In the genomic region with DNA sequence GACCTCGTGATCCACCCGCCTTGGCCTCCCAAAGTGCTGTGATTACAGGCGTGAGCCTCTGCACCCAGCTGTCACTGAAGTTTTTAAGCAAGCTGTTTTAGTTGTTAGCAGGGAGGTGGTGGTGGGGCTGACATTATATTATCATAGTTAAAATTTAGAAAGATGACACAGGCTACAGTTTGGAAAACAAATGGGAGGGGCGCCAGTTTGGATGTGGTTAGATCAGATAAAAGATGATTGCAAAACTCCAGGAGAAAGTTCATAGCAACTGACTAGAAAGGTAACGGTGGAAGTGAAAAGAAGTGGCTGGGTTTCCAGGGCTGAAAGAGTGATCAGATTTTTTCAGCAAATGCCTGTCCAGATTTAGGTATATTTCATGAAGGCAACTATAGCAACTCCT, we compare ENCODE assay signal across 23 cellular contexts.
DNase-seq lines count a peak whose midpoint lies in the region; ATAC-seq, FAIRE-seq and TF ChIP-seq lines count a peak whose summit lies in the region.
"Had no signal": no experiment of that assay in that cellular context is flagged by ENCODE, and none has a peak within 500 bp of the region (broad histone marks: within the 10 kb centered on the region; RNA-seq: fewer than 3 reads in every experiment).

No MANE protein-coding gene starts in this region.

- H4K20me1 ChIP-seq in K562 (replicated peaks; ENCODE audit: control insufficient read depth, insufficient read depth, low read length) (no peaks in the 10 kb centered on the region), smooth muscle cell (ENCODE audit: low read depth) (no peaks in the 10 kb centered on the region)

- no TSS peak for BruUV-seq in K562 (replicated peaks; lab: Mats Ljungman, UMichigan)

- no peak overlapping the region; the same call in 1 of the 2 replicates for H3K4me2 ChIP-seq in K562 (ENCODE audit: insufficient read depth, low read length)
- no peak overlapping the region for H3K4me2 ChIP-seq in smooth muscle cell
- H3K4me2 ChIP-seq: GM23338 had no signal

- CTCF ChIA-PET in K562 (lab: Yijun Ruan, JAX; ENCODE audit: low intra/inter-chr PET ratio): no interaction called here

- in situ Hi-C loops in K562 (cut with MboI): no loop called here

- H3K36me3 ChIP-seq in K562 (ENCODE audit: control insufficient read depth, insufficient read depth, low read length) (no peaks in the 10 kb centered on the region), liver (ENCODE audit: control insufficient read depth in 4 of 4, insufficient read depth in 3 of 4, low read depth in 1 of 4, low read length in 3 of 4) (no peaks in the 10 kb centered on the region), aorta (ENCODE audit: control insufficient read depth in 1 of 2, insufficient read depth in 2 of 2, low read length in 1 of 2) (no peaks in the 10 kb centered on the region), smooth muscle cell (ENCODE audit: low read depth) (no peaks in the 10 kb centered on the region)
- H3K36me3 ChIP-seq: tibial artery had no signal

- no peaks in the 10 kb centered on the region for H3K9me1 ChIP-seq in K562 (ENCODE audit: control insufficient read depth, insufficient read depth, low read length)

- TF ChIP-seq POLR2A in K562 (conservative IDR thresholded peaks at IDR 0.05): no peak

- H3K9me3 ChIP-seq in K562 (replicated peaks; ENCODE audit: control insufficient read depth, insufficient read depth, low read depth, low read length) (no peaks in the 10 kb centered on the region), liver (ENCODE audit: control insufficient read depth in 4 of 4, low read length in 3 of 4) (no peaks in the 10 kb centered on the region), aorta (ENCODE audit: control insufficient read depth, low read length) (no peaks in the 10 kb centered on the region), smooth muscle cell (replicated peaks; ENCODE audit: low read depth) (no peaks in the 10 kb centered on the region)
- H3K9me3 ChIP-seq: mucosa of descending colon, tibial artery had no signal

- TF ChIP-seq RAD21 in K562 (CRISPR knock-in tag; conservative IDR thresholded peaks at IDR 0.05 in 1 of 2, IDR thresholded peaks at IDR 0.05 in 1 of 2) (no peak), liver (IDR thresholded peaks at IDR 0.05) (peak; percentile 51 to 52)

- H3K27ac ChIP-seq in K562 (ENCODE audit: extremely low read depth, low read depth, low read length) (no peak overlapping the region), liver (ENCODE audit: low read depth in 1 of 2, low read length in 2 of 2) (peak overlapping the region; percentile 72 to 76), aorta (ENCODE audit: low read depth in 1 of 2, low read length in 2 of 2) (no peak overlapping the region), smooth muscle cell (ENCODE audit: low read depth) (no peak overlapping the region)
- H3K27ac ChIP-seq: 22Rv1, tibial artery had no signal

- H3K9ac ChIP-seq in K562 (ENCODE audit: insufficient read depth in 1 of 2, low read depth in 2 of 2, low read length in 2 of 2): no peak overlapping the region
- peak overlapping the region in 1 of 2 donors; percentile 53 for H3K9ac ChIP-seq in liver (ENCODE audit: low read depth in 1 of 2, low read length in 2 of 2)
- H3K9ac ChIP-seq in smooth muscle cell (ENCODE audit: low read depth): no peak overlapping the region

- WGBS in K562 (ENCODE audit: insufficient coverage, low coverage, missing lambda C conversion rate): 30% methylated on average over 5 of the region's 5 CpGs
- WGBS in liver: 40% methylated on average over 5 of the region's 5 CpGs
- 93 to 95% methylated on average over 5 of the region's 5 CpGs for WGBS in aorta, 2 donors
- 90% methylated on average over 5 of the region's 5 CpGs for WGBS in smooth muscle cell (ENCODE audit: low lambda C conversion rate)

- DNase-seq in NOMO-1 treated with DMSO at 0.1 percent for 48 hours (lab: John Stamatoyannopoulos, UW; ENCODE audit: unreplicated experiment) (peak; percentile 39), NOMO-1 treated with dmso at 0.1 percent for 144 hours (lab: John Stamatoyannopoulos, UW; ENCODE audit: unreplicated experiment) (no peak), K562 (ENCODE audit: extremely low read depth in 1 of 4, low spot score in 3 of 4) (peak in 1 of 4 experiments; percentile 33), aorta (peak in 1 of 2 donors; percentile 51), smooth muscle cell (lab: John Stamatoyannopoulos, UW; ENCODE audit: unreplicated experiment) (no peak), DMS153 treated with DMSO at 0.1 percent for 48 hours (lab: John Stamatoyannopoulos, UW; ENCODE audit: unreplicated experiment) (no peak)
- DNase-seq: COR-L47; Kasumi-1; left cardiac atrium; mucosa of descending colon; NCI-H1694; NCI-H226; retina; stimulated activated naive B cell treated with anti-CD40 and anti-IgM and Interleukin-4, amounts not matched to agents 10 μg/mL and 1 μg/mL and 100 μg/mL, for 72 hours had no signal

- H3K79me2 ChIP-seq in K562 (ENCODE audit: control insufficient read depth, insufficient read depth, low read length): no peaks in the 10 kb centered on the region
- H3K79me2 ChIP-seq in smooth muscle cell (ENCODE audit: low read depth): no peaks in the 10 kb centered on the region

- POLR2A ChIA-PET in K562 (lab: Yijun Ruan, JAX): interaction anchor here (3.6 kb wide), 1 partner anchor 312 kb away, joined by 22 read pairs; the partner anchor contains the start of gene CITED2

- H3K4me3 ChIP-seq in K562 (no peak overlapping the region), liver (ENCODE audit: low read depth in 1 of 3, low read length in 3 of 3) (no peak overlapping the region), aorta (ENCODE audit: low read length in 2 of 2) (no peak overlapping the region), smooth muscle cell (no peak overlapping the region)
- H3K4me3 ChIP-seq: GM23338, mucosa of descending colon, tibial artery had no signal

- TF ChIP-seq EP300 in K562 (IDR thresholded peaks at IDR 0.05; ENCODE audit: low read length): peak; percentile 51; the same call in 1 of the 2 replicates

- TF ChIP-seq CTCF in K562 (IDR thresholded peaks at IDR 0.05 in 2 of 3, conservative IDR thresholded peaks at IDR 0.05 in 1 of 3; ENCODE audit: insufficient read depth in 2 of 3, low read depth in 1 of 3, low read length in 3 of 3) (no peak), liver (IDR thresholded peaks at IDR 0.05; ENCODE audit: low read depth, low read length, missing input control) (no peak), smooth muscle cell (IDR thresholded peaks at IDR 0.05; ENCODE audit: borderline replicate concordance, insufficient read depth, poor library complexity, severe bottlenecking) (no peak)

- H2AFZ ChIP-seq in K562 (ENCODE audit: low read depth, low read length) (peak overlapping the region; percentile 7; the same call in 1 of the 2 replicates), smooth muscle cell (ENCODE audit: low read depth) (no peak overlapping the region)
- H2AFZ ChIP-seq: GM23338 had no signal

- ATAC-seq in K562 (peak; percentile 67), aorta (ENCODE audit: low FRiP score) (peak; percentile 26), GM18517 (IDR thresholded peaks at IDR 0.05; ENCODE audit: unreplicated experiment) (no peak)
- ATAC-seq: activated CD4-positive, CD25-positive, alpha-beta regulatory T cell treated with anti-CD3 and anti-CD28 coated beads, Interleukin-2, amount 50 U/mL, for 24 hours; activated naive CD4-positive, alpha-beta T cell treated with anti-CD3 and anti-CD28 coated beads, Interleukin-2, amount 50 U/mL, for 72 hours; GM23338; mucosa of descending colon; stimulated activated naive B cell treated with anti-CD40 and anti-IgM and Interleukin-4, amounts not matched to agents 10 μg/mL and 1 μg/mL and 100 μg/mL, for 72 hours had no signal

- H3K27me3 ChIP-seq in K562 (ENCODE audit: control insufficient read depth in 2 of 2, insufficient read depth in 2 of 2, low read length in 2 of 2) (no peaks in the 10 kb centered on the region), liver (ENCODE audit: control insufficient read depth in 4 of 4, insufficient read depth in 4 of 4, low read length in 3 of 4) (no peaks in the 10 kb centered on the region), aorta (ENCODE audit: control insufficient read depth in 1 of 2, insufficient read depth in 2 of 2, low read length in 1 of 2) (no peaks in the 10 kb centered on the region), smooth muscle cell (ENCODE audit: low read depth) (no peaks in the 10 kb centered on the region)
- H3K27me3 ChIP-seq: tibial artery had no signal

- intact Hi-C loops in K562 (cut with micrococcal nuclease) (no loop called here), aorta (cut with DNase I) (no loop called here)

- no peaks in the 10 kb centered on the region for H3F3A ChIP-seq in smooth muscle cell (ENCODE audit: low read depth)

- FAIRE-seq in K562 (lab: Jason Lieb, UNC): no peak
- FAIRE-seq: endothelial cell of umbilical vein, RCC 7860 had no signal

- H3K4me1 ChIP-seq in K562 (replicated peaks in 1 of 2; ENCODE audit: control insufficient read depth in 2 of 2, insufficient read depth in 2 of 2, low read length in 2 of 2) (peaks cover 3 to 10% of the 10 kb centered on the region in 2 experiments), liver (ENCODE audit: control insufficient read depth in 4 of 4, insufficient read depth in 4 of 4, low read length in 3 of 4) (peaks cover 0 to 8% (median 2%) of the 10 kb centered on the region in 4 donors), aorta (ENCODE audit: control insufficient read depth in 1 of 2, insufficient read depth in 2 of 2, low read length in 2 of 2) (no peaks in the 10 kb centered on the region), smooth muscle cell (ENCODE audit: low read depth) (no peaks in the 10 kb centered on the region)
- H3K4me1 ChIP-seq: tibial artery had no signal

TF ChIP-seq in K562, 482 proteins besides CTCF, POLR2A, EP300 and RAD21 (continues in another document):
- TF ChIP-seq FOSL1 (tag; conservative IDR thresholded peaks at IDR 0.05): 0 out of 2 replicates have a peak, but pooled peaks have one; percentile 18

TF ChIP-seq in liver, 16 proteins besides CTCF, POLR2A, EP300 and RAD21 (continues in another document):
- TF ChIP-seq, protein P1, sequence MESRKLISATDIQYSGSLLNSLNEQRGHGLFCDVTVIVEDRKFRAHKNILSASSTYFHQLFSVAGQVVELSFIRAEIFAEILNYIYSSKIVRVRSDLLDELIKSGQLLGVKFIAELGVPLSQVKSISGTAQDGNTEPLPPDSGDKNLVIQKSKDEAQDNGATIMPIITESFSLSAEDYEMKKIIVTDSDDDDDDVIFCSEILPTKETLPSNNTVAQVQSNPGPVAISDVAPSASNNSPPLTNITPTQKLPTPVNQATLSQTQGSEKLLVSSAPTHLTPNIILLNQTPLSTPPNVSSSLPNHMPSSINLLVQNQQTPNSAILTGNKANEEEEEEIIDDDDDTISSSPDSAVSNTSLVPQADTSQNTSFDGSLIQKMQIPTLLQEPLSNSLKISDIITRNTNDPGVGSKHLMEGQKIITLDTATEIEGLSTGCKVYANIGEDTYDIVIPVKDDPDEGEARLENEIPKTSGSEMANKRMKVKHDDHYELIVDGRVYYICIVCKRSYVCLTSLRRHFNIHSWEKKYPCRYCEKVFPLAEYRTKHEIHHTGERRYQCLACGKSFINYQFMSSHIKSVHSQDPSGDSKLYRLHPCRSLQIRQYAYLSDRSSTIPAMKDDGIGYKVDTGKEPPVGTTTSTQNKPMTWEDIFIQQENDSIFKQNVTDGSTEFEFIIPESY (IDR thresholded peaks at IDR 0.05): no peak
- no peak for TF ChIP-seq GABPA (IDR thresholded peaks at IDR 0.05 in 1 of 2, conservative IDR thresholded peaks at IDR 0.05 in 1 of 2)
- no peak for TF ChIP-seq NR2F2 (IDR thresholded peaks at IDR 0.05)

Comparison
In these comparisons a context has a peak if more than half of its experiments do, and no peak if none do; other contexts are left out.
1. H3K27ac ChIP-seq: peak in liver (2 of 2); none in K562 (single experiment), aorta (0 of 2) and smooth muscle cell (single experiment).